Comparison of ENCODE assay signal across 18 cellular contexts in genomic region chr3:150374975-150375374, GRCh38. TPM values are rescaled to one million over a fixed set of nuclear protein-coding genes. Genes with fewer than 3 reads are reported as not detected.
DNase-seq lines count a peak whose midpoint lies in the region; ATAC-seq, FAIRE-seq and TF ChIP-seq lines count a peak whose summit lies in the region.
"Had no signal": no experiment of that assay in that cellular context is flagged by ENCODE, and none has a peak within 500 bp of the region (broad histone marks: within the 10 kb centered on the region; RNA-seq: fewer than 3 reads in every experiment).

No MANE protein-coding gene starts in this region.

- intact Hi-C loops in right lobe of liver (cut with DNase I) (no loop called here), HepG2 (cut with micrococcal nuclease; ENCODE audit: unreplicated experiment) (no loop called here)

- H3K27me3 Mint-ChIP-seq in mesothelial cell of epicardium (ENCODE audit: low read depth) = no peaks in the 10 kb centered on the region
- H3K27me3 Mint-ChIP-seq: B cell; CD4-positive, alpha-beta T cell had no signal

- no peaks in the 10 kb centered on the region for H3K9me3 Mint-ChIP-seq in mesothelial cell of epicardium
- H3K9me3 Mint-ChIP-seq: CD4-positive, alpha-beta T cell; HFFc6 had no signal

- H3K4me3 ChIP-seq in right lobe of liver (no peak overlapping the region), HepG2 (replicated peaks in 1 of 3; ENCODE audit: insufficient read depth in 1 of 3, low read depth in 2 of 3, low read length in 3 of 3) (no peak overlapping the region), adipocyte (ENCODE audit: low read length) (no peak overlapping the region)
- H3K4me3 ChIP-seq: HAP-1 had no signal

- TF ChIP-seq CTCF in right lobe of liver (IDR thresholded peaks at IDR 0.05) = no peak
- no peak for TF ChIP-seq CTCF in HepG2 (CRISPR knock-in tag; IDR thresholded peaks at IDR 0.05)
- no peak for TF ChIP-seq CTCF in mesothelial cell of epicardium (IDR thresholded peaks at IDR 0.05; ENCODE audit: unreplicated experiment)

- H3K79me2 ChIP-seq in HepG2 (ENCODE audit: insufficient read depth, low read length) = no peaks in the 10 kb centered on the region

- H3K4me1 ChIP-seq in right lobe of liver (peaks cover 0 to 19% (median 4%) of the 10 kb centered on the region in 4 donors), HepG2 (ENCODE audit: insufficient read depth, low read length) (peaks cover 32% of the 10 kb centered on the region), adipocyte (ENCODE audit: control insufficient read depth, insufficient read depth, low read length) (peaks cover 43% of the 10 kb centered on the region)

- no peak for DNase-seq in right lobe of liver
- no peak for DNase-seq in HepG2 (ENCODE audit: low spot score)
- peak; percentile 26 for DNase-seq in adipocyte (ENCODE audit: low read depth)
- DNase-seq in mesothelial cell of epicardium (ENCODE audit: low spot score in 2 of 2, unreplicated experiment in 2 of 2) = no peak
- no peak for DNase-seq in AG20443 (ENCODE audit: low spot score)
- DNase-seq in SK-N-DZ (ENCODE audit: low spot score) = no peak
- DNase-seq: 8988T; ACHN; C1 segment of cervical spinal cord; Calu3; CD4-positive, alpha-beta T cell; DMS 273 treated with DMSO at 0.1 percent for 48 hours; HFFc6 had no signal

- H3K27ac ChIP-seq in right lobe of liver (peak overlapping the region in 2 of 3 donors; percentile 72 to 84), HepG2 (ENCODE audit: extremely low read length, insufficient read depth, low read length) (no peak overlapping the region)

- H3K27me3 ChIP-seq in right lobe of liver (no peaks in the 10 kb centered on the region), HepG2 (ENCODE audit: control insufficient read depth in 1 of 2, insufficient read depth in 2 of 2, low read length in 2 of 2) (no peaks in the 10 kb centered on the region; a peak in 1 of 5 replicates), adipocyte (replicated peaks; ENCODE audit: control insufficient read depth, insufficient read depth, low read length) (no peaks in the 10 kb centered on the region)

- peaks cover 53% of the 10 kb centered on the region for H3K4me1 Mint-ChIP-seq in mesothelial cell of epicardium

- no peak for TF ChIP-seq RAD21 in HepG2 (CRISPR knock-in tag; IDR thresholded peaks at IDR 0.05)

- ATAC-seq in right lobe of liver (no peak), HepG2 (no peak), GM18870 (IDR thresholded peaks at IDR 0.05; ENCODE audit: unreplicated experiment) (no peak)

- POLR2A ChIA-PET in HepG2 (lab: Yijun Ruan, JAX) = no interaction called here

- H3K9ac ChIP-seq in HepG2 (ENCODE audit: insufficient read depth, low read depth, low read length) (no peak overlapping the region), adipocyte (ENCODE audit: low read length) (peak overlapping the region; percentile 64)

- no peaks in the 10 kb centered on the region for H3K36me3 ChIP-seq in right lobe of liver
- H3K36me3 ChIP-seq in HepG2 (replicated peaks in 1 of 2; ENCODE audit: control insufficient read depth in 1 of 2, insufficient read depth in 2 of 2, low read length in 2 of 2) = no peaks in the 10 kb centered on the region
- H3K36me3 ChIP-seq in adipocyte (ENCODE audit: control insufficient read depth, insufficient read depth, low read length, severe bottlenecking) = no peaks in the 10 kb centered on the region
- H3K36me3 ChIP-seq: HAP-1 had no signal

- no peak for TF ChIP-seq POLR2A in right lobe of liver (IDR thresholded peaks at IDR 0.05)
- no peak for TF ChIP-seq POLR2A in HepG2 (IDR thresholded peaks at IDR 0.05; ENCODE audit: insufficient read depth in 1 of 2, low read depth in 2 of 2, low read length in 2 of 2)

- H3K9me3 ChIP-seq in right lobe of liver (no peaks in the 10 kb centered on the region), HepG2 (ENCODE audit: low read length) (no peaks in the 10 kb centered on the region), adipocyte (ENCODE audit: control insufficient read depth, low read length) (no peaks in the 10 kb centered on the region)
- H3K9me3 ChIP-seq: HAP-1 had no signal

- no TSS peak for BruUV-seq in HepG2 (replicated peaks; lab: Mats Ljungman, UMichigan)

- H2AFZ ChIP-seq in HepG2 (ENCODE audit: low read length) = no peak overlapping the region

- H3K4me2 ChIP-seq in HepG2 (ENCODE audit: low read depth, low read length) = no peak overlapping the region

- H3K36me3 Mint-ChIP-seq in mesothelial cell of epicardium = no peaks in the 10 kb centered on the region

- CTCF ChIA-PET in HepG2 (lab: Yijun Ruan, JAX; ENCODE audit: low intra/inter-chr PET ratio, low total read pairs) = no interaction called here

- in situ Hi-C loops in HepG2 (cut with HindIII; ENCODE audit: extremely low pct_ligation_motif_present, low pct_unique_long_range_greater_than_20kb) = no loop called here

- TF ChIP-seq EP300 in HepG2 (IDR thresholded peaks at IDR 0.05; ENCODE audit: low read depth in 2 of 2, low read length in 2 of 2) = no peak
- TF ChIP-seq EP300 in HepG2 (CRISPR knock-in tag; IDR thresholded peaks at IDR 0.05; ENCODE audit: borderline replicate concordance) = no peak

- H3K27ac Mint-ChIP-seq in mesothelial cell of epicardium = peak overlapping the region; percentile 70
- H3K27ac Mint-ChIP-seq: B cell; CD4-positive, alpha-beta T cell; HFFc6 had no signal

- FAIRE-seq in HepG2 (lab: Jason Lieb, UNC) = no peak
- FAIRE-seq: H1, HTR-8/SVneo had no signal

- H3K4me3 Mint-ChIP-seq in mesothelial cell of epicardium = no peak overlapping the region
- H3K4me3 Mint-ChIP-seq: B cell; CD4-positive, alpha-beta T cell; HFFc6 had no signal

- H4K20me1 ChIP-seq in HepG2 (ENCODE audit: insufficient read depth, low read length) = no peaks in the 10 kb centered on the region

TF ChIP-seq in HepG2, 621 proteins besides CTCF, POLR2A, EP300 and RAD21:
- TF ChIP-seq ZMYM2 (CRISPR knock-in tag; IDR thresholded peaks at IDR 0.05) (no peak), GZF1 (CRISPR knock-in tag; IDR thresholded peaks at IDR 0.05) (no peak), HOMEZ (CRISPR knock-in tag; IDR thresholded peaks at IDR 0.05; ENCODE audit: low read depth) (no peak), ZNF597 (CRISPR knock-in tag; IDR thresholded peaks at IDR 0.05) (no peak), TOPORS (CRISPR knock-in tag; IDR thresholded peaks at IDR 0.05) (no peak), FOXC1 (CRISPR knock-in tag; IDR thresholded peaks at IDR 0.05; ENCODE audit: borderline replicate concordance) (no peak), ZNF549 (CRISPR knock-in tag; IDR thresholded peaks at IDR 0.05) (no peak), XBP1 (CRISPR knock-in tag; IDR thresholded peaks at IDR 0.05) (no peak), ZNF260 (CRISPR knock-in tag; IDR thresholded peaks at IDR 0.05; ENCODE audit: borderline replicate concordance, low read depth) (no peak)

RNA-seq across cellular contexts. Expression of gene TSC22D2, which starts 33.1 kb away (rescaled TPM):
- total RNA-seq in right lobe of liver (10 to 100 TPM; 10.3 to 30.4 (median 13.2) TPM), HepG2 (2016; rRNA removed; fragmentation: Illumina TruSeq; extraction: Trizol) (8.2 and 11.5 TPM in 2 replicates), mesothelial cell of epicardium (68.7 to 73.2 TPM (median 71.2 TPM) in 3 replicates)
- 0.79 and 0.81 TPM in 2 replicates for total RNA-seq in HepG2 (2016; cell fraction: cytosol; rRNA removed; fragmentation: Illumina TruSeq; extraction: Trizol; ENCODE audit: low read depth)
- 7.1 and 9.7 TPM in 2 replicates for total RNA-seq in HepG2 (2016; cell fraction: insoluble cytoplasmic fraction; rRNA removed; fragmentation: Illumina TruSeq; extraction: Trizol)
- 3.6 TPM in 2 replicates for total RNA-seq in HepG2 (2016; cell fraction: membrane; rRNA removed; fragmentation: Illumina TruSeq; extraction: Trizol)
- 16.7 and 18.7 TPM in 2 replicates for total RNA-seq in HepG2 (2016; cell fraction: nucleus; rRNA removed; fragmentation: Illumina TruSeq; extraction: Trizol)
- polyA plus RNA-seq in HepG2 (2011; rRNA removed) = 4.6 and 5.5 TPM in 2 replicates
- 1.6 and 2.1 TPM in 2 replicates for polyA plus RNA-seq in HepG2 (2011; cell fraction: cytosol; rRNA removed)
- 4.8 and 5.0 TPM in 2 replicates for polyA plus RNA-seq in HepG2 (2011; cell fraction: nucleus; rRNA removed)
- 9.0 and 10.8 TPM in 2 replicates for polyA plus RNA-seq in HepG2 (2012)
- 0.38 and 0.61 TPM in 2 replicates for polyA plus RNA-seq in HepG2 (2016; cell fraction: cytosol; fragmentation: Illumina TruSeq; extraction: Trizol; ENCODE audit: low read depth)
- 11.1 and 16.7 TPM in 2 replicates for polyA plus RNA-seq in HepG2 (2016; cell fraction: insoluble cytoplasmic fraction; fragmentation: Illumina TruSeq; extraction: Trizol; ENCODE audit: low read depth)
- 2.5 and 3.1 TPM in 2 replicates for polyA plus RNA-seq in HepG2 (2016; cell fraction: membrane; fragmentation: Illumina TruSeq; extraction: Trizol; ENCODE audit: low read depth)
- 24.7 and 29.1 TPM in 2 replicates for polyA plus RNA-seq in HepG2 (2016; cell fraction: nucleus; fragmentation: Illumina TruSeq; extraction: Trizol; ENCODE audit: insufficient read depth, low read depth)
- 5.0 and 13.7 TPM in 2 replicates for polyA minus RNA-seq in HepG2 (2011; rRNA and poly(A)+ RNA removed; ENCODE audit: low replicate concordance)
- polyA minus RNA-seq in HepG2 (2011; cell fraction: cytosol; rRNA and poly(A)+ RNA removed) = 10.4 and 11.1 TPM in 2 replicates
- polyA minus RNA-seq in HepG2 (2011; cell fraction: nucleus; rRNA and poly(A)+ RNA removed) = 44.8 and 57.3 TPM in 2 replicates
- 7.1 and 7.5 TPM in 2 replicates for polyA plus RNA-seq in SK-N-DZ (2014; cell fraction: cytosol; rRNA removed)
- polyA plus RNA-seq in SK-N-DZ (2014; cell fraction: nucleus; rRNA removed) = 10.1 and 10.7 TPM in 2 replicates
